17 cellular contexts compared by ENCODE assay signal in the genomic region with DNA sequence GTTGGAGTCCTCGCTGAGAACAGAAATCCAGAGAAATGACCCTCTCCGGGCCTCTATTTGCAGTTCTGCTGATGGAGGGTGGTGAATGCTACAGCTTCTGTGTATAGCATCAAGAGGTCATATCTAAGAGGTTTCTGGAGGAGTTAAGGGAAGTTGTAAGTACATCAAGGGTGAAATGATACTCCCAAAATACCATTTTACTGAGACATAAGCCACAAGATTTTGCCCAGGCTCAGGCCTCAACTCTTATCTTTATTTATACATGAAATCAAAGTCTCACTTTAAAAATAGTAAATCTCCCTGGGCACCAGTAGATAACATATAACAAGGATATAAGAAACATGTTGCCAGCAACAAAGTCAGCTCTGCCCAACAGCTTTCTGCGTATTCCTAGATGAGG. TPM values are rescaled to one million over a fixed set of nuclear protein-coding genes. Genes with fewer than 3 reads are reported as not detected.
DNase-seq lines count a peak whose midpoint lies in the region; ATAC-seq and TF ChIP-seq lines count a peak whose summit lies in the region.
"Had no signal": no experiment of that assay in that cellular context is flagged by ENCODE, and none has a peak within 500 bp of the region (broad histone marks: within the 10 kb centered on the region; RNA-seq: fewer than 3 reads in every experiment).

No MANE protein-coding gene starts in this region.

- no peak overlapping the region for H2AFZ ChIP-seq in mesenchymal stem cell (ENCODE audit: low read depth, low read length)

- H3K9me3 ChIP-seq in CD4-positive, alpha-beta T cell (ENCODE audit: control insufficient read depth, low read length) = no peaks in the 10 kb centered on the region
- H3K9me3 ChIP-seq in mesenchymal stem cell (ENCODE audit: control insufficient read depth, low read length) = no peaks in the 10 kb centered on the region
- H3K9me3 ChIP-seq: vagina had no signal

- no peaks in the 10 kb centered on the region for H3K27me3 Mint-ChIP-seq in CD4-positive, alpha-beta T cell
- no peaks in the 10 kb centered on the region for H3K27me3 Mint-ChIP-seq in activated naive CD8-positive, alpha-beta T cell

- H3K9me3 Mint-ChIP-seq in CD4-positive, alpha-beta T cell = no peaks in the 10 kb centered on the region
- H3K9me3 Mint-ChIP-seq in activated naive CD8-positive, alpha-beta T cell (ENCODE audit: low read depth) = no peaks in the 10 kb centered on the region
- H3K9me3 Mint-ChIP-seq: endodermal cell had no signal

- POLR2A ChIA-PET in CD4-positive, alpha-beta T cell (lab: Charles Lee) = interaction anchor here (3.5 to 5.2 kb wide), 3 partner anchors 32 to 69 kb away, joined by 22 to 40 read pairs (median 29); a partner anchor contains a TSS

- H3K79me1 ChIP-seq in mesenchymal stem cell (replicated peaks; ENCODE audit: low read length, poor library complexity, severe bottlenecking) = peaks cover 22% of the 10 kb centered on the region

- CTCF ChIA-PET in CD4-positive, alpha-beta T cell (lab: Charles Lee) = interaction anchor here (2.8 to 4.2 kb wide), 2 partner anchors 13 to 70 kb away, joined by 14 to 22 read pairs; no protein-coding TSS in a partner anchor

- no peak overlapping the region for H2BK120ac ChIP-seq in mesenchymal stem cell (ENCODE audit: low read depth, low read length)

- H2BK15ac ChIP-seq in mesenchymal stem cell (ENCODE audit: low read depth, poor library complexity, severe bottlenecking) = no peak overlapping the region

- H3K4me1 ChIP-seq in mesenchymal stem cell (ENCODE audit: control insufficient read depth, insufficient read depth, low read depth, low read length) = no peaks in the 10 kb centered on the region

- ATAC-seq in CD4-positive, alpha-beta T cell (ENCODE audit: poor library complexity) = no peak
- ATAC-seq in GM18907 (IDR thresholded peaks at IDR 0.05; ENCODE audit: unreplicated experiment) = peak; percentile 4

- H3K9ac ChIP-seq in mesenchymal stem cell (ENCODE audit: low read length) = no peak overlapping the region

- peaks cover 50% of the 10 kb centered on the region for H3K36me3 Mint-ChIP-seq in CD4-positive, alpha-beta T cell (ENCODE audit: low read depth)
- H3K36me3 Mint-ChIP-seq in activated naive CD8-positive, alpha-beta T cell = peaks cover 16% of the 10 kb centered on the region

- H3K27ac ChIP-seq in CD4-positive, alpha-beta T cell (ENCODE audit: low read depth, low read length) = no peak overlapping the region
- H3K27ac ChIP-seq in mesenchymal stem cell (ENCODE audit: low read length, poor library complexity, severe bottlenecking) = no peak overlapping the region
- H3K27ac ChIP-seq: brain microvascular endothelial cell, vagina, WERI-Rb-1 had no signal

- no peak overlapping the region for H3K4ac ChIP-seq in mesenchymal stem cell (ENCODE audit: low read depth in 1 of 2, low read length in 2 of 2)

- no peak overlapping the region for H4K8ac ChIP-seq in mesenchymal stem cell (ENCODE audit: low read length)

- peak overlapping the region; percentile 93 for H3K27ac Mint-ChIP-seq in CD4-positive, alpha-beta T cell
- peak overlapping the region; percentile 88 for H3K27ac Mint-ChIP-seq in activated naive CD8-positive, alpha-beta T cell
- H3K27ac Mint-ChIP-seq: endodermal cell had no signal

- no peak overlapping the region for H4K91ac ChIP-seq in mesenchymal stem cell (ENCODE audit: low read length)

- H3K18ac ChIP-seq in mesenchymal stem cell (ENCODE audit: low read depth in 1 of 2, low read length in 2 of 2) = no peak overlapping the region

- peaks cover 16 to 54% of the 10 kb centered on the region in 2 experiments for H3K36me3 ChIP-seq in mesenchymal stem cell (ENCODE audit: control insufficient read depth in 1 of 2, insufficient read depth in 2 of 2, low read depth in 1 of 2, low read length in 2 of 2)
- H3K36me3 ChIP-seq: brain microvascular endothelial cell had no signal

- no peak overlapping the region for H2BK12ac ChIP-seq in mesenchymal stem cell (ENCODE audit: low read length in 2 of 2)

- peak overlapping the region; percentile 4 for H3K4me3 Mint-ChIP-seq in CD4-positive, alpha-beta T cell
- H3K4me3 Mint-ChIP-seq in activated naive CD8-positive, alpha-beta T cell = peak overlapping the region; percentile 35
- H3K4me3 Mint-ChIP-seq: endodermal cell had no signal

- no peak overlapping the region for H3K4me3 ChIP-seq in mesenchymal stem cell (ENCODE audit: insufficient read depth in 1 of 2, low read depth in 1 of 2, low read length in 2 of 2)
- H3K4me3 ChIP-seq: vagina had no signal

- WGBS in mesenchymal stem cell = 84% methylated on average over 2 of the region's 3 CpGs

- H3K23ac ChIP-seq in mesenchymal stem cell (ENCODE audit: low read length in 2 of 2) = no peak overlapping the region

- no peak for DNase-seq in CD4-positive, alpha-beta T cell
- DNase-seq in mesenchymal stem cell = peak; percentile 26
- DNase-seq in NCI-H2196 (lab: John Stamatoyannopoulos, UW; ENCODE audit: unreplicated experiment) = no peak
- DNase-seq in AG20443 (ENCODE audit: low spot score) = no peak
- no peak for DNase-seq in GM10266 (ENCODE audit: extremely low spot score)
- DNase-seq in activated CD8-positive, alpha-beta memory T cell treated with anti-CD3 and anti-CD28 coated beads, Interleukin-2, amount 50 U/mL, for 48 hours = no peak
- DNase-seq: brain microvascular endothelial cell; endodermal cell; GDM1; Kasumi-1; kidney glomerular epithelial cell; NCI-H2081 treated with DMSO at 0.1 percent for 48 hours; stimulated activated CD4-positive, alpha-beta T cell treated with anti-CD3 and anti-CD28 coated beads, Interleukin-4, amount 100 ng/mL, for 1 hour; WERI-Rb-1 had no signal

- no peak for TF ChIP-seq CTCF in CD4-positive, alpha-beta T cell (IDR thresholded peaks at IDR 0.05)
- no peak for TF ChIP-seq CTCF in GM10266 (IDR thresholded peaks at IDR 0.05; ENCODE audit: control insufficient read depth, insufficient read depth, low read depth, missing control alignments)

- H2AK5ac ChIP-seq in mesenchymal stem cell (ENCODE audit: low read length, severe bottlenecking) = no peak overlapping the region

- intact Hi-C loops in CD4-positive, alpha-beta T cell (cut with DNase I, micrococcal nuclease) = loop anchor here (2.0 to 5.0 kb wide), 2 partner anchors 22 to 42 kb away; a partner anchor contains a TSS

- no peaks in the 10 kb centered on the region for H3K27me3 ChIP-seq in CD4-positive, alpha-beta T cell (ENCODE audit: control insufficient read depth, insufficient read depth, low read length)
- H3K27me3 ChIP-seq in mesenchymal stem cell (ENCODE audit: control insufficient read depth in 1 of 2, insufficient read depth in 1 of 2, low read length in 2 of 2) = no peaks in the 10 kb centered on the region
- H3K27me3 ChIP-seq: brain microvascular endothelial cell, vagina had no signal

- peak overlapping the region; percentile 19 for H3K4me2 ChIP-seq in mesenchymal stem cell (ENCODE audit: low read length, poor library complexity, severe bottlenecking)

- H3K4me1 Mint-ChIP-seq in CD4-positive, alpha-beta T cell (ENCODE audit: low read depth) = peaks cover 87% of the 10 kb centered on the region
- peaks cover 85% of the 10 kb centered on the region for H3K4me1 Mint-ChIP-seq in activated naive CD8-positive, alpha-beta T cell (ENCODE audit: low read depth)

- H2BK5ac ChIP-seq in mesenchymal stem cell (ENCODE audit: low read depth, low read length, poor library complexity, severe bottlenecking) = no peak overlapping the region

- no peak overlapping the region for H3K14ac ChIP-seq in mesenchymal stem cell (ENCODE audit: low read length in 2 of 2)

RNA-seq across cellular contexts. Expression of a gene that starts 40.4 kb away (rescaled TPM):
- 10 to 100 TPM; 96.8 to 98.5 TPM for total RNA-seq in CD4-positive, alpha-beta T cell
- polyA plus RNA-seq in mesenchymal stem cell (2013, experiment 1 of 2) = 18.3 TPM
- 17.2 TPM for polyA plus RNA-seq in mesenchymal stem cell (2013, experiment 2 of 2)
